In genomic region chr4:145216532-145216931, GRCh38 we compare ENCODE assay signal across 10 cellular contexts. TPM values are rescaled to one million over a fixed set of nuclear protein-coding genes. Genes with fewer than 3 reads are reported as not detected.
DNase-seq lines count a peak whose midpoint lies in the region; ATAC-seq, FAIRE-seq and TF ChIP-seq lines count a peak whose summit lies in the region.
"Had no signal": no experiment of that assay in that cellular context is flagged by ENCODE, and none has a peak within 500 bp of the region (broad histone marks: within the 10 kb centered on the region; RNA-seq: fewer than 3 reads in every experiment).

No MANE protein-coding gene starts in this region.

- no peak for FAIRE-seq in urothelium cell line (lab: Jason Lieb, UNC)
- FAIRE-seq: RCC 7860 had no signal

- H3K4me1 Mint-ChIP-seq in T-helper 2 cell treated with Interferon-gamma antibody and Interleukin-4, amounts not matched to agents 5 μg/mL and 100 μg/mL, for 36 hours (ENCODE audit: low read depth) = peaks cover 4% of the 10 kb centered on the region
- H3K4me1 Mint-ChIP-seq in CD8-positive, alpha-beta T cell (ENCODE audit: low read depth) = no peaks in the 10 kb centered on the region
- no peaks in the 10 kb centered on the region for H3K4me1 Mint-ChIP-seq in activated naive CD8-positive, alpha-beta T cell treated with anti-CD3 and anti-CD28 coated beads, Interleukin-2, amount 50 U/mL, for 24 hours

- H3K4me3 Mint-ChIP-seq in T-helper 2 cell treated with Interferon-gamma antibody and Interleukin-4, amounts not matched to agents 5 μg/mL and 100 μg/mL, for 36 hours = no peak overlapping the region
- H3K4me3 Mint-ChIP-seq in CD8-positive, alpha-beta T cell = no peak overlapping the region
- no peak overlapping the region for H3K4me3 Mint-ChIP-seq in activated naive CD8-positive, alpha-beta T cell treated with anti-CD3 and anti-CD28 coated beads, Interleukin-2, amount 50 U/mL, for 24 hours
- H3K4me3 Mint-ChIP-seq: stimulated activated naive B cell treated with anti-CD40 and anti-IgM and Interleukin-4, amounts not matched to agents 10 μg/mL and 1 μg/mL and 100 μg/mL, for 72 hours had no signal

- H3K27me3 ChIP-seq in heart left ventricle (no peaks in the 10 kb centered on the region), right cardiac atrium (ENCODE audit: control insufficient read depth, insufficient read depth) (no peaks in the 10 kb centered on the region), Panc1 (ENCODE audit: control insufficient read depth, insufficient read depth, low read length) (no peaks in the 10 kb centered on the region)
- no peaks in the 10 kb centered on the region for H3K27me3 ChIP-seq in CD8-positive, alpha-beta T cell (ENCODE audit: insufficient read depth, low read length)

- no peak for TF ChIP-seq POLR2A in heart left ventricle (IDR thresholded peaks at IDR 0.05)

- no peaks in the 10 kb centered on the region for H3K9me3 Mint-ChIP-seq in T-helper 2 cell treated with Interferon-gamma antibody and Interleukin-4, amounts not matched to agents 5 μg/mL and 100 μg/mL, for 36 hours
- H3K9me3 Mint-ChIP-seq in CD8-positive, alpha-beta T cell = no peaks in the 10 kb centered on the region
- H3K9me3 Mint-ChIP-seq in activated naive CD8-positive, alpha-beta T cell treated with anti-CD3 and anti-CD28 coated beads, Interleukin-2, amount 50 U/mL, for 24 hours = no peaks in the 10 kb centered on the region

- H3K27ac Mint-ChIP-seq in T-helper 2 cell treated with Interferon-gamma antibody and Interleukin-4, amounts not matched to agents 5 μg/mL and 100 μg/mL, for 36 hours = no peak overlapping the region
- H3K27ac Mint-ChIP-seq in CD8-positive, alpha-beta T cell = no peak overlapping the region
- H3K27ac Mint-ChIP-seq in activated naive CD8-positive, alpha-beta T cell treated with anti-CD3 and anti-CD28 coated beads, Interleukin-2, amount 50 U/mL, for 24 hours = no peak overlapping the region
- H3K27ac Mint-ChIP-seq: stimulated activated naive B cell treated with anti-CD40 and anti-IgM and Interleukin-4, amounts not matched to agents 10 μg/mL and 1 μg/mL and 100 μg/mL, for 72 hours had no signal

- H3K4me3 ChIP-seq in heart left ventricle (no peak overlapping the region), right cardiac atrium (ENCODE audit: low read length) (no peak overlapping the region), Panc1 (ENCODE audit: low read depth in 2 of 2, low read length in 2 of 2) (no peak overlapping the region)
- no peak overlapping the region for H3K4me3 ChIP-seq in CD8-positive, alpha-beta T cell (ENCODE audit: low read depth, low read length)

- CTCF ChIA-PET in Panc1 (lab: Charles Lee) = interaction anchor here (1.1 to 1.5 kb wide), 2 partner anchors 393 to 400 kb away, joined by 4 read pairs; no protein-coding TSS in a partner anchor
- CTCF ChIA-PET in CD8-positive, alpha-beta T cell (lab: Charles Lee) = no interaction called here

- DNase-seq in heart left ventricle (no peak), right cardiac atrium (no peak), Panc1 (ENCODE audit: low read depth, low spot score) (peak; percentile 15), fibroblast of the conjunctiva (ENCODE audit: low read depth) (peak; percentile 41), urothelium cell line (ENCODE audit: low spot score) (peak; percentile 17)
- DNase-seq in T-helper 2 cell treated with Interferon-gamma antibody and Interleukin-4, amounts not matched to agents 5 μg/mL and 100 μg/mL, for 36 hours (ENCODE audit: low spot score) = no peak
- no peak for DNase-seq in CD8-positive, alpha-beta T cell
- DNase-seq in activated naive CD8-positive, alpha-beta T cell treated with anti-CD3 and anti-CD28 coated beads, Interleukin-2, amount 50 U/mL, for 24 hours = no peak
- DNase-seq: stimulated activated naive B cell treated with anti-CD40 and anti-IgM and Interleukin-4, amounts not matched to agents 10 μg/mL and 1 μg/mL and 100 μg/mL, for 72 hours had no signal

- H3K36me3 Mint-ChIP-seq in T-helper 2 cell treated with Interferon-gamma antibody and Interleukin-4, amounts not matched to agents 5 μg/mL and 100 μg/mL, for 36 hours (ENCODE audit: low read depth) = no peaks in the 10 kb centered on the region
- H3K36me3 Mint-ChIP-seq in CD8-positive, alpha-beta T cell = no peaks in the 10 kb centered on the region
- H3K36me3 Mint-ChIP-seq in activated naive CD8-positive, alpha-beta T cell treated with anti-CD3 and anti-CD28 coated beads, Interleukin-2, amount 50 U/mL, for 24 hours (ENCODE audit: low read depth) = no peaks in the 10 kb centered on the region
- H3K36me3 Mint-ChIP-seq: stimulated activated naive B cell treated with anti-CD40 and anti-IgM and Interleukin-4, amounts not matched to agents 10 μg/mL and 1 μg/mL and 100 μg/mL, for 72 hours had no signal

- intact Hi-C loops in heart left ventricle (cut with DNase I) (loop anchor here in 6 of 10 donors (5.0 kb wide), 3 partner anchors 386 to 401 kb away; partner anchors contain the start of gene MMAA (in 2 of the 6)), right cardiac atrium (cut with DNase I) (loop anchor here in 1 of 4 donors (10.0 kb wide), 1 partner anchor 388 kb away; no protein-coding TSS in a partner anchor), Panc1 (cut with micrococcal nuclease; ENCODE audit: unreplicated experiment) (loop anchor here (5.0 kb wide), 1 partner anchor 401 kb away; the partner anchor contains the start of gene MMAA)
- intact Hi-C loops in CD8-positive, alpha-beta T cell (cut with DNase I, micrococcal nuclease) = no loop called here

- H3K9me3 ChIP-seq in heart left ventricle (no peaks in the 10 kb centered on the region), right cardiac atrium (ENCODE audit: control insufficient read depth, low read length) (no peaks in the 10 kb centered on the region), Panc1 (ENCODE audit: control insufficient read depth, insufficient read depth, low read depth, low read length) (no peaks in the 10 kb centered on the region)
- no peaks in the 10 kb centered on the region for H3K9me3 ChIP-seq in CD8-positive, alpha-beta T cell (ENCODE audit: low read length)

- no peak for ATAC-seq in heart left ventricle
- ATAC-seq in right cardiac atrium = no peak
- ATAC-seq in Panc1 = no peak
- no peak for ATAC-seq in CD8-positive, alpha-beta T cell
- ATAC-seq in activated naive CD8-positive, alpha-beta T cell treated with anti-CD3 and anti-CD28 coated beads, Interleukin-2, amount 50 U/mL, for 24 hours = no peak
- ATAC-seq: stimulated activated naive B cell treated with anti-CD40 and anti-IgM and Interleukin-4, amounts not matched to agents 10 μg/mL and 1 μg/mL and 100 μg/mL, for 72 hours had no signal

- H3K27ac ChIP-seq in heart left ventricle (no peak overlapping the region), right cardiac atrium (ENCODE audit: low read length) (no peak overlapping the region), Panc1 (ENCODE audit: low read length) (no peak overlapping the region)
- no peak overlapping the region for H3K27ac ChIP-seq in CD8-positive, alpha-beta T cell (ENCODE audit: low read depth, low read length)

- TF ChIP-seq CTCF in heart left ventricle (IDR thresholded peaks at IDR 0.05) (peak in 11 of 12 donors; percentile 33 to 66 (median 53)), Panc1 (IDR thresholded peaks at IDR 0.05) (peak; percentile 52; the same call in 1 of the 2 replicates)
- no peak for TF ChIP-seq CTCF in CD8-positive, alpha-beta T cell (IDR thresholded peaks at IDR 0.05)

- H3K4me1 ChIP-seq in heart left ventricle = peaks cover 0 to 9% (median 0%) of the 10 kb centered on the region in 12 donors
- H3K4me1 ChIP-seq in right cardiac atrium (ENCODE audit: control insufficient read depth, insufficient read depth, low read length) = no peaks in the 10 kb centered on the region
- H3K4me1 ChIP-seq in Panc1 (ENCODE audit: control insufficient read depth, insufficient read depth, low read length) = no peaks in the 10 kb centered on the region
- H3K4me1 ChIP-seq in CD8-positive, alpha-beta T cell (ENCODE audit: insufficient read depth, low read length) = no peaks in the 10 kb centered on the region

- BruUV-seq in Panc1 (replicated peaks; lab: Mats Ljungman, UMichigan) = no TSS peak

- H3K27me3 Mint-ChIP-seq in T-helper 2 cell treated with Interferon-gamma antibody and Interleukin-4, amounts not matched to agents 5 μg/mL and 100 μg/mL, for 36 hours (ENCODE audit: low read depth) = peaks cover 17% of the 10 kb centered on the region
- peaks cover 7% of the 10 kb centered on the region for H3K27me3 Mint-ChIP-seq in CD8-positive, alpha-beta T cell (ENCODE audit: low read depth)
- no peaks in the 10 kb centered on the region for H3K27me3 Mint-ChIP-seq in activated naive CD8-positive, alpha-beta T cell treated with anti-CD3 and anti-CD28 coated beads, Interleukin-2, amount 50 U/mL, for 24 hours

- POLR2A ChIA-PET in Panc1 (lab: Charles Lee) = no interaction called here
- POLR2A ChIA-PET in CD8-positive, alpha-beta T cell (lab: Charles Lee) = no interaction called here

- H3K36me3 ChIP-seq in heart left ventricle (no peaks in the 10 kb centered on the region), Panc1 (ENCODE audit: control insufficient read depth, insufficient read depth, low read length) (no peaks in the 10 kb centered on the region)
- no peaks in the 10 kb centered on the region for H3K36me3 ChIP-seq in CD8-positive, alpha-beta T cell (ENCODE audit: insufficient read depth, low read length)

- in situ Hi-C loops in Panc1 (cut with HindIII; ENCODE audit: low pct_unique_long_range_greater_than_20kb, low sequenced_read_pairs) = no loop called here

RNA-seq across cellular contexts. Expression of gene OTUD4, which starts 36.1 kb away (rescaled TPM):
- total RNA-seq in heart left ventricle (10 to 100 TPM; 23.9 to 42.1 (median 31.1) TPM), right cardiac atrium (10 to 100 TPM; 27.0 to 27.6 (median 27.1) TPM), Panc1 (2021; ENCODE audit: unreplicated experiment) (31.5 TPM)
- polyA plus RNA-seq in heart left ventricle (10 to 100 TPM in 1 of 2 donors, 1 to 10 TPM in 1; 7.7 to 26.8 TPM), right cardiac atrium (8.8 TPM)
- polyA plus RNA-seq in Panc1 (2012; ENCODE audit: insufficient read length) = 8.9 TPM
- total RNA-seq in CD8-positive, alpha-beta T cell = 10 to 100 TPM; 67.5 to 70.6 TPM

Comparison
In these comparisons a context has a peak if more than half of its experiments do, and no peak if none do; other contexts are left out.
1. DNase-seq: peak in Panc1 (single experiment), fibroblast of the conjunctiva (single experiment) and urothelium cell line (single experiment); none in heart left ventricle (0 of 5), right cardiac atrium (0 of 3), T-helper 2 cell treated with Interferon-gamma antibody and Interleukin-4, amounts not matched to agents 5 μg/mL and 100 μg/mL, for 36 hours (single experiment), CD8-positive, alpha-beta T cell (0 of 7) and activated naive CD8-positive, alpha-beta T cell treated with anti-CD3 and anti-CD28 coated beads, Interleukin-2, amount 50 U/mL, for 24 hours (single experiment).
2. intact Hi-C loops: an anchor here in heart left ventricle (5.0 kb wide) and Panc1 (5.0 kb wide); none called in CD8-positive, alpha-beta T cell.